Comparison of ENCODE assay signal across 24 cellular contexts in the genomic region with DNA sequence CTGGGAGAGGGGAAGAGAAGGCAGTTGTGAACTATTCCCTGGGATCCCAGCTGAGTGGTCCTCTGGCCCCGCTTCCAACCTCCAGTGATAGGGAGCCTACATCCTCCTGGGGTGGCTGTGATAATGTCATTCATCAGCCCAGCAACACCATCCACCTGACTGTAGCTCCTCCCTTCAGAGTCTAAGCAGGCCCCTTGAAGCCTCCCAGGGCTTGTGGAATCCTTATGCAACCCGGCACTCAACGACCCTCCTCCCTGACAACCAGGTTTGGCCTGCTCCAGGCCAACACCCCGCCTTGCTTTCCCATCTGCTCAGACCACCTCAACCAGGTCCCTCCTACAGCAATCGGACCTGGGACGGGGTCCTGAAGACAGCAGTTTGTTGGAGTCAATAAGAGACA.
"Had no signal": no experiment of that assay in that cellular context is flagged by ENCODE, and none has a peak within 500 bp of the region (broad histone marks: within the 10 kb centered on the region; RNA-seq: fewer than 3 reads in every experiment).

No MANE protein-coding gene starts in this region.

- H3K4me3 ChIP-seq: body of pancreas, smooth muscle cell, stomach, tibial artery, upper lobe of right lung had no signal

- H3K27ac ChIP-seq: body of pancreas, stomach, tibial artery, upper lobe of right lung had no signal

- H3K27me3 ChIP-seq: body of pancreas, upper lobe of right lung had no signal

- H3K9me3 ChIP-seq: body of pancreas, stomach, tibial artery, upper lobe of right lung had no signal

- DNase-seq: activated CD4-positive, alpha-beta T cell treated with anti-CD3 and anti-CD28 coated beads for 4 hours; activated CD4-positive, alpha-beta T cell treated with anti-CD3 and anti-CD28 coated beads, Interleukin-2, amount 50 U/mL, for 4 hours; activated naive CD4-positive, alpha-beta T cell; activated T-cell treated with anti-CD3 and anti-CD28 coated beads for 4 hours; activated T-cell treated with anti-CD3 and anti-CD28 coated beads, Interleukin-2, amount 50 U/mL, for 72 hours; body of pancreas; dermis blood vessel endothelial cell; effector CD8-positive, alpha-beta T cell; glutamatergic neuron; immature natural killer cell; kidney; left colon; midbrain; naive thymus-derived CD4-positive, alpha-beta T cell; stimulated activated CD4-positive, alpha-beta T cell treated with anti-CD3 and anti-CD28 coated beads, Interleukin-15, amount 100 ng/mL, for 24 hours; stimulated activated CD4-positive, alpha-beta T cell treated with anti-CD3 and anti-CD28 coated beads, Interleukin-2, amount 100 ng/mL, for 24 hours; stimulated activated naive B cell treated with anti-CD40 and anti-IgM and Interleukin-4, amounts not matched to agents 10 μg/mL and 1 μg/mL and 100 μg/mL, for 72 hours; stomach; T-helper 1 cell; tibial artery; upper lobe of right lung had no signal

- H3K36me3 ChIP-seq: stomach, tibial artery, upper lobe of right lung had no signal

- ATAC-seq: activated naive CD4-positive, alpha-beta T cell treated with anti-CD3 and anti-CD28 coated beads, Interleukin-2, amount 50 U/mL, for 72 hours; activated T-cell treated with anti-CD3 and anti-CD28 coated beads, Interleukin-2, amount 50 U/mL, for 72 hours; body of pancreas; left colon; naive thymus-derived CD4-positive, alpha-beta T cell; sciatic nerve; stimulated activated naive B cell treated with anti-CD40 and anti-IgM and Interleukin-4, amounts not matched to agents 10 μg/mL and 1 μg/mL and 100 μg/mL, for 72 hours; upper lobe of right lung had no signal
